Comparison of ENCODE assay signal across 16 cellular contexts in genomic region chr13:30526612-30527217, GRCh38.
DNase-seq lines count a peak whose midpoint lies in the region; ATAC-seq and TF ChIP-seq lines count a peak whose summit lies in the region.
"Had no signal": no experiment of that assay in that cellular context is flagged by ENCODE, and none has a peak within 500 bp of the region (broad histone marks: within the 10 kb centered on the region; RNA-seq: fewer than 3 reads in every experiment).

No MANE protein-coding gene starts in this region.

- DNase-seq in EL (peak; percentile 69), WTC11 (ENCODE audit: low spot score) (peak; percentile 16), fibroblast of pulmonary artery (ENCODE audit: low read depth) (peak; percentile 6), neural crest cell (ENCODE audit: low read depth, low spot score) (peak; percentile 8), T-cell (no peak), SHP77 treated with DMSO at 0.1 percent for 48 hours (lab: John Stamatoyannopoulos, UW) (no peak), DMS53 treated with DMSO at 0.1 percent for 48 hours (lab: John Stamatoyannopoulos, UW; ENCODE audit: unreplicated experiment) (no peak)
- no peak for DNase-seq in activated CD4-positive, alpha-beta T cell treated with anti-CD3 and anti-CD28 coated beads, Interleukin-2, amount 50 U/mL, for 48 hours
- DNase-seq: activated naive CD8-positive, alpha-beta T cell treated with anti-CD3 and anti-CD28 coated beads, Interleukin-2, amount 50 U/mL, for 24 hours; CD4-positive, alpha-beta T cell; left colon; NCI-H187; retina; stimulated activated naive CD4-positive, alpha-beta T cell had no signal

- peak; percentile 26; the same call in 1 of the 2 replicates for ATAC-seq in WTC11
- no peak for ATAC-seq in T-cell (replicated peaks in 1 of 4)
- ATAC-seq: activated naive CD8-positive, alpha-beta T cell treated with anti-CD3 and anti-CD28 coated beads, Interleukin-2, amount 50 U/mL, for 24 hours; left colon had no signal

- no peak overlapping the region for H3K4me3 Mint-ChIP-seq in WTC11
- H3K4me3 Mint-ChIP-seq in neural crest cell: no peak overlapping the region
- H3K4me3 Mint-ChIP-seq in T-cell: no peak overlapping the region
- H3K4me3 Mint-ChIP-seq: activated naive CD8-positive, alpha-beta T cell treated with anti-CD3 and anti-CD28 coated beads, Interleukin-2, amount 50 U/mL, for 24 hours; CD4-positive, alpha-beta T cell; central memory CD8-positive, alpha-beta T cell had no signal

- CTCF ChIA-PET in WTC11 (lab: Charles Lee) (no interaction called here), T-cell (lab: Charles Lee) (no interaction called here)

- no peak for TF ChIP-seq CTCF in WTC11 (IDR thresholded peaks at IDR 0.05)
- no peak for TF ChIP-seq CTCF in fibroblast of pulmonary artery (IDR thresholded peaks at IDR 0.05; ENCODE audit: low read length, missing control alignments)
- no peak for TF ChIP-seq CTCF in neural crest cell (conservative IDR thresholded peaks at IDR 0.05)

- peaks cover 10% of the 10 kb centered on the region for H3K4me1 Mint-ChIP-seq in WTC11
- H3K4me1 Mint-ChIP-seq in neural crest cell: peaks cover 9% of the 10 kb centered on the region
- peaks cover 10 to 14% (median 12%) of the 10 kb centered on the region in 3 donors for H3K4me1 Mint-ChIP-seq in T-cell
- H3K4me1 Mint-ChIP-seq: central memory CD8-positive, alpha-beta T cell had no signal

- no peak overlapping the region for H3K27ac Mint-ChIP-seq in WTC11
- H3K27ac Mint-ChIP-seq in neural crest cell (ENCODE audit: unreplicated experiment): no peak overlapping the region
- H3K27ac Mint-ChIP-seq in T-cell: no peak overlapping the region
- H3K27ac Mint-ChIP-seq: activated naive CD8-positive, alpha-beta T cell treated with anti-CD3 and anti-CD28 coated beads, Interleukin-2, amount 50 U/mL, for 24 hours; CD4-positive, alpha-beta T cell had no signal

- POLR2A ChIA-PET in WTC11 (lab: Charles Lee) (no interaction called here), T-cell (lab: Charles Lee) (interaction anchor here in 1 of 2 donors (0.6 kb wide), 1 partner anchor 23 kb away, joined by 3 read pairs; no protein-coding TSS in a partner anchor)

- H3K36me3 Mint-ChIP-seq in WTC11 (no peaks in the 10 kb centered on the region), neural crest cell (ENCODE audit: low read depth) (no peaks in the 10 kb centered on the region), T-cell (no peaks in the 10 kb centered on the region)

- H3K4me3 ChIP-seq in fibroblast of pulmonary artery (replicated peaks; ENCODE audit: low read depth, low read length): no peak overlapping the region
- H3K4me3 ChIP-seq: SK-N-MC had no signal

- H3K27me3 Mint-ChIP-seq in WTC11 (ENCODE audit: low read depth) (no peaks in the 10 kb centered on the region), neural crest cell (ENCODE audit: low read depth) (no peaks in the 10 kb centered on the region), T-cell (peaks cover 0 to 3% of the 10 kb centered on the region in 2 donors)
- H3K27me3 Mint-ChIP-seq: activated naive CD8-positive, alpha-beta T cell treated with anti-CD3 and anti-CD28 coated beads, Interleukin-2, amount 50 U/mL, for 24 hours; CD4-positive, alpha-beta T cell; central memory CD8-positive, alpha-beta T cell had no signal

- H3K9me3 Mint-ChIP-seq in WTC11 (0 out of 2 replicates have a peak, but pooled peaks cover 3% of the 10 kb centered on the region), neural crest cell (no peaks in the 10 kb centered on the region), T-cell (no peaks in the 10 kb centered on the region)
- H3K9me3 Mint-ChIP-seq: activated naive CD8-positive, alpha-beta T cell treated with anti-CD3 and anti-CD28 coated beads, Interleukin-2, amount 50 U/mL, for 24 hours; CD4-positive, alpha-beta T cell; central memory CD8-positive, alpha-beta T cell had no signal

TF ChIP-seq in WTC11, 78 proteins besides CTCF, POLR2A, EP300 and RAD21:
- TF ChIP-seq JAZF1 (CRISPR knock-in tag; IDR thresholded peaks at IDR 0.05) (no peak), ZNF396 (CRISPR knock-in tag; IDR thresholded peaks at IDR 0.05; ENCODE audit: borderline replicate concordance) (no peak), ATF2 (CRISPR knock-in tag; IDR thresholded peaks at IDR 0.05; ENCODE audit: borderline replicate concordance, low read depth) (no peak), TCF7 (CRISPR knock-in tag; IDR thresholded peaks at IDR 0.05; ENCODE audit: low read depth) (no peak), ZMAT4 (CRISPR knock-in tag; IDR thresholded peaks at IDR 0.05) (no peak), GRHL2 (CRISPR knock-in tag; IDR thresholded peaks at IDR 0.05; ENCODE audit: insufficient replicate concordance, severe bottlenecking) (no peak), RELA (CRISPR knock-in tag; IDR thresholded peaks at IDR 0.05; ENCODE audit: borderline replicate concordance) (no peak), ZNF423 (CRISPR knock-in tag; IDR thresholded peaks at IDR 0.05) (no peak), SMAD3 (CRISPR knock-in tag; IDR thresholded peaks at IDR 0.05; ENCODE audit: borderline replicate concordance) (no peak), JUN (CRISPR knock-in tag; IDR thresholded peaks at IDR 0.05) (no peak), STAT6 (CRISPR knock-in tag; conservative IDR thresholded peaks at IDR 0.05; ENCODE audit: low read depth) (no peak), ZNF425 (CRISPR knock-in tag; conservative IDR thresholded peaks at IDR 0.05) (no peak), ZBTB21 (CRISPR knock-in tag; IDR thresholded peaks at IDR 0.05; ENCODE audit: borderline replicate concordance) (no peak), NFYB (CRISPR knock-in tag; conservative IDR thresholded peaks at IDR 0.05; ENCODE audit: low read depth) (no peak), ETV6 (CRISPR knock-in tag; IDR thresholded peaks at IDR 0.05) (no peak)

Comparison
In these comparisons a context has a peak if more than half of its experiments do, and no peak if none do; other contexts are left out.
1. DNase-seq: peak in EL (single experiment), WTC11 (single experiment), fibroblast of pulmonary artery (single experiment) and neural crest cell (single experiment); none in T-cell (0 of 34), activated CD4-positive, alpha-beta T cell treated with anti-CD3 and anti-CD28 coated beads, Interleukin-2, amount 50 U/mL, for 48 hours (0 of 2), SHP77 treated with DMSO at 0.1 percent for 48 hours (single experiment) and DMS53 treated with DMSO at 0.1 percent for 48 hours (single experiment).